8 cellular contexts compared by ENCODE assay signal in the genomic region with DNA sequence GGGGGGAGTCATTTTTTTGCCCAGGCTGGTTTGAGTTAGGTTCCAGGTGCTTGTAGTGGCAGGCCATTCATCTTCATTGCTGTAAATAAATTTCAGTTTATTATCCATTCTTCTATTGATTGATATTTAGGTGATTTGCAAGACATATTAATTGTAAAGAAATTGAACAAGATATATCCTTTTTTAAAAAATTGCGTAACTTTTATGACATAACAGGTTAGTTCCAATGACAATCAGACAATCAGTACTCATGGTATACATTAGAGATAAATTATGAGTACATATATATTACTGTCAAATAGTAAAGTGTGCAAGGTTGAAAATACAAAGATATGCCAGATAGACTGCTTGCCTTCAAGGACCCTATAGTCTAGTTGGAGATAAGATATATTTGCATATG.
"Had no signal": no experiment of that assay in that cellular context is flagged by ENCODE, and none has a peak within 500 bp of the region (broad histone marks: within the 10 kb centered on the region; RNA-seq: fewer than 3 reads in every experiment).

No MANE protein-coding gene starts in this region.

- H3K4me1 ChIP-seq: HAP-1 had no signal

- H3K27me3 Mint-ChIP-seq: IgD-negative memory B cell had no signal

- H3K27ac ChIP-seq: GM23248, HL-60 had no signal

- H3K9me3 Mint-ChIP-seq: HFFc6 had no signal

- ATAC-seq: HCT116 had no signal

- H2AFZ ChIP-seq: GM23248 had no signal

- DNase-seq: GM23248, GOT3, H7, HFFc6 had no signal

- H3K9ac ChIP-seq: GM23248 had no signal

- H3K36me3 ChIP-seq: HAP-1 had no signal

- H3K4me3 ChIP-seq: GM23248, HAP-1 had no signal

- H3K4me3 Mint-ChIP-seq: HFFc6, IgD-negative memory B cell had no signal

- H3K27ac Mint-ChIP-seq: HFFc6 had no signal

- H3K9me3 ChIP-seq: HAP-1 had no signal
